In the genomic region with DNA sequence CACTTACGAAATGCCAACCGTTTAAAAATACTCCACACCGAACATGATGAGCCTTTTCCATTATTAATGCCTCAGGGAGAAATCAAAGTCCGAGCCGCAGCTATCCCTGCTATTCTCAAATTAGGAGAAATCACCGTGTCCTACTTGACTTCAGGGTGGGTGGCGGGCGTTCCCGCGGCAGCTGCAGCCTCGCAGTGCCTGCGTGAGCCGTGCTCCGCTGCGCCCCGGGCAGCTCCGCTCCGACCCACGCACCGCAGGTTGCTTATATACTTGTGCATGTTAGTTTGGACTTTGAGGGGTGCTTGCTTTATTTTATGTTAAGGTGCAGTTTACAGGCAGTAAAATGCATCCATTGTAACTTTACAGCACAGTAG, we compare ENCODE assay signal across 25 cellular contexts. TPM values are rescaled to one million over a fixed set of nuclear protein-coding genes. Genes with fewer than 3 reads are reported as not detected.
A peak's percentile ranks its signal among the peaks of the same experiment; 100 is the strongest.
DNase-seq lines count a peak whose midpoint lies in the region; ATAC-seq and TF ChIP-seq lines count a peak whose summit lies in the region.
"Had no signal": no experiment of that assay in that cellular context is flagged by ENCODE, and none has a peak within 500 bp of the region (broad histone marks: within the 10 kb centered on the region; RNA-seq: fewer than 3 reads in every experiment).

No MANE protein-coding gene starts in this region.

- peak overlapping the region in 2 of 3 donors; percentile 52 to 94 for H3K27ac Mint-ChIP-seq in CD4-positive, CD25-positive, alpha-beta regulatory T cell
- H3K27ac Mint-ChIP-seq: mesothelial cell of epicardium, natural killer cell had no signal

- H3K36me3 ChIP-seq in A673 (ENCODE audit: insufficient read depth, low read length, poor library complexity, severe bottlenecking) = no peaks in the 10 kb centered on the region
- H3K36me3 ChIP-seq in CD4-positive, CD25-positive, alpha-beta regulatory T cell (ENCODE audit: control insufficient read depth, insufficient read depth, low read length) = no peaks in the 10 kb centered on the region
- no peaks in the 10 kb centered on the region for H3K36me3 ChIP-seq in right lobe of liver
- H3K36me3 ChIP-seq: left ventricle myocardium inferior had no signal

- H3K27me3 Mint-ChIP-seq in CD4-positive, CD25-positive, alpha-beta regulatory T cell = peaks cover 9% of the 10 kb centered on the region

- peak overlapping the region; percentile 32 for H3K4me3 ChIP-seq in A673 (ENCODE audit: low read depth, low read length, poor library complexity, severe bottlenecking)
- H3K4me3 ChIP-seq in CD4-positive, CD25-positive, alpha-beta regulatory T cell (ENCODE audit: low read depth, low read length) = no peak overlapping the region
- no peak overlapping the region for H3K4me3 ChIP-seq in right lobe of liver
- H3K4me3 ChIP-seq: left ventricle myocardium inferior had no signal

- POLR2A ChIA-PET in A673 (lab: Charles Lee; ENCODE audit: low non-redundant PET) = no interaction called here

- TF ChIP-seq POLR2A in right lobe of liver (IDR thresholded peaks at IDR 0.05) = no peak

- peaks cover 0 to 20% (median 8%) of the 10 kb centered on the region in 4 donors for H3K4me1 Mint-ChIP-seq in CD4-positive, CD25-positive, alpha-beta regulatory T cell
- H3K4me1 Mint-ChIP-seq: mesothelial cell of epicardium, natural killer cell had no signal

- H3K27me3 ChIP-seq in A673 (replicated peaks; ENCODE audit: insufficient read depth, low read depth, low read length, poor library complexity) = peaks cover 4% of the 10 kb centered on the region
- no peaks in the 10 kb centered on the region for H3K27me3 ChIP-seq in CD4-positive, CD25-positive, alpha-beta regulatory T cell (ENCODE audit: control insufficient read depth, insufficient read depth, low read length)
- H3K27me3 ChIP-seq in right lobe of liver = no peaks in the 10 kb centered on the region

- TF ChIP-seq CTCF in A673 (conservative IDR thresholded peaks at IDR 0.05; ENCODE audit: low read depth, low read length) (no peak), right lobe of liver (IDR thresholded peaks at IDR 0.05) (no peak)

- no peak overlapping the region for H3K4me3 Mint-ChIP-seq in CD4-positive, CD25-positive, alpha-beta regulatory T cell
- H3K4me3 Mint-ChIP-seq: activated CD4-positive, alpha-beta memory T cell treated with anti-CD3 and anti-CD28 coated beads, Interleukin-2, amount 10 ng/mL, durations not matched to agents 7 days and 5 days; mesothelial cell of epicardium; natural killer cell had no signal

- H3K4me1 ChIP-seq in A673 (ENCODE audit: insufficient read depth, low read length, poor library complexity, severe bottlenecking) (peaks cover 6% of the 10 kb centered on the region), right lobe of liver (no peaks in the 10 kb centered on the region)
- no peaks in the 10 kb centered on the region for H3K4me1 ChIP-seq in CD4-positive, CD25-positive, alpha-beta regulatory T cell (ENCODE audit: control insufficient read depth, insufficient read depth, low read length, poor library complexity, severe bottlenecking)
- H3K4me1 ChIP-seq: left ventricle myocardium inferior had no signal

- H3K27ac ChIP-seq in A673 (ENCODE audit: low read depth, low read length, poor library complexity, severe bottlenecking) = no peak overlapping the region
- H3K27ac ChIP-seq in CD4-positive, CD25-positive, alpha-beta regulatory T cell (ENCODE audit: insufficient read depth, low read length, poor library complexity, severe bottlenecking) = peak overlapping the region; percentile 36
- H3K27ac ChIP-seq in right lobe of liver = no peak overlapping the region
- H3K27ac ChIP-seq: left ventricle myocardium inferior had no signal

- no TSS peak for BruUV-seq in A673 (replicated peaks; lab: Mats Ljungman, UMichigan)

- no peak for ATAC-seq in CD4-positive, CD25-positive, alpha-beta regulatory T cell (ENCODE audit: low read depth in 2 of 2)
- ATAC-seq in SK-N-SH treated with all-trans-retinoic acid at 6 μM for 48 hours (peak; percentile 63), right lobe of liver (no peak), Right ventricle myocardium inferior (no peak)
- ATAC-seq: esophagus mucosa had no signal

- CTCF ChIA-PET in A673 (lab: Charles Lee) = interaction anchor here (0.9 kb wide), 1 partner anchor 11 kb away, joined by 3 read pairs; no protein-coding TSS in a partner anchor

- no peak for DNase-seq in A673 (ENCODE audit: low spot score)
- DNase-seq in CD4-positive, CD25-positive, alpha-beta regulatory T cell = no peak
- DNase-seq in right lobe of liver = peak in 2 of 3 donors; percentile 26 to 28
- no peak for DNase-seq in NCI-H526 (lab: John Stamatoyannopoulos, UW)
- no peak for DNase-seq in Right ventricle myocardium inferior (ENCODE audit: missing footprints)
- no peak for DNase-seq in ecto neural progenitor cell (ENCODE audit: low spot score)
- no peak for DNase-seq in NCI-H345 treated with DMSO at 0.1 percent for 48 hours (lab: John Stamatoyannopoulos, UW; ENCODE audit: unreplicated experiment)
- DNase-seq: activated CD4-positive, alpha-beta memory T cell treated with anti-CD3 and anti-CD28 coated beads, Interleukin-2, amount 10 ng/mL, durations not matched to agents 7 days and 5 days; activated naive CD4-positive, alpha-beta T cell treated with anti-CD3 and anti-CD28 coated beads for 36 hours; central memory CD4-positive, alpha-beta T cell; DND-41; glutamatergic neuron; Kasumi-1; left ventricle myocardium inferior; natural killer cell; NCI-H1417 treated with DMSO at 0.1 percent for 48 hours; NCI-H2081; NCI-H446 treated with DMSO at 0.1 percent for 48 hours; NCI-H82; stimulated activated CD4-positive, alpha-beta T cell treated with anti-CD3 and anti-CD28 coated beads, Interleukin-15, amount 100 ng/mL, for 24 hours; stimulated activated CD4-positive, alpha-beta T cell treated with anti-CD3 and anti-CD28 coated beads, Interleukin-4, amount 100 ng/mL, for 4 hours had no signal

- H3K9me3 Mint-ChIP-seq in CD4-positive, CD25-positive, alpha-beta regulatory T cell = peaks cover 2 to 16% (median 12%) of the 10 kb centered on the region in 7 donors

- peaks cover 13% of the 10 kb centered on the region for H3K36me3 Mint-ChIP-seq in CD4-positive, CD25-positive, alpha-beta regulatory T cell

- intact Hi-C loops in A673 (cut with micrococcal nuclease; ENCODE audit: unreplicated experiment) (no loop called here), right lobe of liver (cut with DNase I) (no loop called here), Right ventricle myocardium inferior (cut with DNase I) (no loop called here)

- H3K9me3 ChIP-seq in A673 (ENCODE audit: low read depth, low read length, poor library complexity, severe bottlenecking) (peaks cover 3% of the 10 kb centered on the region), right lobe of liver (no peaks in the 10 kb centered on the region)
- peaks cover 11 to 12% of the 10 kb centered on the region in 2 experiments for H3K9me3 ChIP-seq in CD4-positive, CD25-positive, alpha-beta regulatory T cell (ENCODE audit: control insufficient read depth in 2 of 2, low read length in 2 of 2)

- WGBS in right lobe of liver (ENCODE audit: insufficient coverage, low coverage, low lambda C conversion rate, missing lambda C conversion rate) = 76% methylated on average over 20 of the region's 20 CpGs

TF ChIP-seq in SK-N-SH treated with all-trans-retinoic acid at 6 μM for 48 hours, 23 proteins besides CTCF, POLR2A, EP300 and RAD21 (continues in another document):
- TF ChIP-seq ZNF565 (CRISPR knock-in tag; conservative IDR thresholded peaks at IDR 0.05; ENCODE audit: low read depth) (no peak), TOX (CRISPR knock-in tag; IDR thresholded peaks at IDR 0.05; ENCODE audit: borderline replicate concordance) (no peak), BACH2 (CRISPR knock-in tag; IDR thresholded peaks at IDR 0.05; ENCODE audit: borderline replicate concordance) (no peak), GLIS3 (CRISPR knock-in tag; IDR thresholded peaks at IDR 0.05) (no peak), PATZ1 (CRISPR knock-in tag; IDR thresholded peaks at IDR 0.05; ENCODE audit: borderline replicate concordance) (no peak)

RNA-seq across cellular contexts. Expression of gene PCBP3, which starts 35.6 kb away (rescaled TPM):
- total RNA-seq in A673 (2021) (22.0 and 25.6 TPM in 2 replicates), right lobe of liver (1 to 10 TPM in 1 of 6 experiments, under 1 TPM in 5; 0.37 to 1.5 (median 0.69) TPM), Right ventricle myocardium inferior (3.7 TPM)
- 5.3 TPM for total RNA-seq in CD4-positive, CD25-positive, alpha-beta regulatory T cell
- 1 to 10 TPM in 3 of 4 donors, under 1 TPM in 1; 0.72 to 2.8 (median 1.8) TPM for polyA plus RNA-seq in CD4-positive, CD25-positive, alpha-beta regulatory T cell
- total RNA-seq: SK-MEL-5 had no signal

Comparison
In these comparisons a context has a peak if more than half of its experiments do, and no peak if none do; other contexts are left out.
1. DNase-seq: peak in right lobe of liver (2 of 3); none in A673 (single experiment), CD4-positive, CD25-positive, alpha-beta regulatory T cell (0 of 3), NCI-H526 (0 of 2), Right ventricle myocardium inferior (single experiment), ecto neural progenitor cell (single experiment) and NCI-H345 treated with DMSO at 0.1 percent for 48 hours (single experiment).